Comparison of ENCODE assay signal across 20 cellular contexts in the genomic region with DNA sequence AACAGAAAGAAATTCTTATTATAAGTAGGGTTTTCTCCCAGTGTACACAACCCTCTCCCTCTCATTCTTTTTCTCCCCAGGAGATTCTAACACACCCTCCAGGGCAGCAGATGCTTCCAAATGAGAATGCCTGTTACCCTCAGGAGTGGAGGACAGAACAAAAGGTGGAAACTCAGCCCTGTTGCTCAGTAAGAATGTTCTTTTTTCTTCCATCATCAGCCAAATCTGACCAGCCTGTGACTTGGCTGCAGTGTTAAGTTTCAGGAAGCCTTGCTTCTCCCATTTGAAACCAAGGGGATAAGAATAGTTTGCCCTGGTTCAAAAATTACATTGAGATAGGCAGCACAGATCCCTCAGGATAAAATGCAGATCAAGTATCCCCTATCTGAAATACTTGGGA.
DNase-seq lines count a peak whose midpoint lies in the region; ATAC-seq and TF ChIP-seq lines count a peak whose summit lies in the region.
"Had no signal": no experiment of that assay in that cellular context is flagged by ENCODE, and none has a peak within 500 bp of the region (broad histone marks: within the 10 kb centered on the region; RNA-seq: fewer than 3 reads in every experiment).

No MANE protein-coding gene starts in this region.

- no peak overlapping the region for H3K4me3 Mint-ChIP-seq in WTC11

- peaks cover 13% of the 10 kb centered on the region for H3K4me1 Mint-ChIP-seq in WTC11

- H3K36me3 Mint-ChIP-seq in WTC11, result no peaks in the 10 kb centered on the region

- TF ChIP-seq CTCF in left ventricle myocardium inferior (IDR thresholded peaks at IDR 0.05; ENCODE audit: borderline replicate concordance) (no peak), WTC11 (IDR thresholded peaks at IDR 0.05) (no peak), fibroblast of the aortic adventitia (IDR thresholded peaks at IDR 0.05; ENCODE audit: insufficient read depth, low read length) (no peak)

- 0 out of 2 replicates have a peak overlapping the region, but pooled peaks have one; percentile 72 for H3K27ac Mint-ChIP-seq in WTC11

- H3K27me3 ChIP-seq in left ventricle myocardium inferior (ENCODE audit: low read depth), result no peaks in the 10 kb centered on the region

- intact Hi-C loops in left ventricle myocardium inferior (cut with micrococcal nuclease) (no loop called here), Right ventricle myocardium inferior (cut with DNase I) (no loop called here), posterior vena cava (cut with DNase I) (no loop called here)

- H3K4me3 ChIP-seq in left ventricle myocardium inferior, result no peak overlapping the region
- H3K4me3 ChIP-seq in fibroblast of the aortic adventitia (ENCODE audit: low read depth, low read length), result no peak overlapping the region

- H3K27me3 Mint-ChIP-seq in WTC11 (ENCODE audit: low read depth), result no peaks in the 10 kb centered on the region; the same call in none of the 2 replicates

- in situ Hi-C loops in KBM-7 (cut with MboI; ENCODE audit: low pct_unique_long_range_greater_than_20kb, low sequenced_read_pairs), result no loop called here

- POLR2A ChIA-PET in WTC11 (lab: Charles Lee), result no interaction called here

- no peak for ATAC-seq in Right ventricle myocardium inferior
- ATAC-seq in WTC11, result no peak

- no peaks in the 10 kb centered on the region for H3K9me3 ChIP-seq in left ventricle myocardium inferior (replicated peaks)

- no peaks in the 10 kb centered on the region for H3K36me3 ChIP-seq in left ventricle myocardium inferior

- CTCF ChIA-PET in WTC11 (lab: Charles Lee), result no interaction called here

- H3K4me1 ChIP-seq in left ventricle myocardium inferior, result peaks cover 14% of the 10 kb centered on the region

- H3K27ac ChIP-seq in left ventricle myocardium inferior (replicated peaks), result peak overlapping the region; percentile 20
- H3K27ac ChIP-seq: C4-2B had no signal

- no peak for DNase-seq in left ventricle myocardium inferior
- no peak for DNase-seq in Right ventricle myocardium inferior (ENCODE audit: missing footprints)
- DNase-seq in WTC11 (ENCODE audit: low spot score), result no peak
- DNase-seq in fibroblast of the aortic adventitia (ENCODE audit: low read depth), result peak; percentile 4
- no peak for DNase-seq in DMS153 treated with DMSO at 0.1 percent for 48 hours (lab: John Stamatoyannopoulos, UW; ENCODE audit: unreplicated experiment)
- no peak for DNase-seq in ureter (ENCODE audit: low spot score)
- DNase-seq in KBM-7, result no peak
- DNase-seq in posterior vena cava (ENCODE audit: low spot score), result no peak
- DNase-seq: EL; IMR-90; Kasumi-1; MM.1S; NCI-H1105; NCI-H187 treated with DMSO at 0.1 percent for 48 hours; NCI-H2227 treated with DMSO at 0.1 percent for 48 hours; NCI-H526; NK-92 treated with Interleukin-12 subunit alpha and Interleukin-12 subunit beta, amount 100 ng/mL, for 24 hours; OCI-M1; RPMI8226 had no signal

- peaks cover 11% of the 10 kb centered on the region for H3K9me3 Mint-ChIP-seq in WTC11

TF ChIP-seq in WTC11, 78 proteins besides CTCF, POLR2A, EP300 and RAD21 (continues in another document):
- TF ChIP-seq NFATC4 (CRISPR knock-in tag; IDR thresholded peaks at IDR 0.05) (no peak), FOXP1 (CRISPR knock-in tag; IDR thresholded peaks at IDR 0.05; ENCODE audit: borderline replicate concordance) (no peak), ZNF671 (CRISPR knock-in tag; IDR thresholded peaks at IDR 0.05) (no peak), ZNF121 (CRISPR knock-in tag; IDR thresholded peaks at IDR 0.05) (no peak), CREB1 (CRISPR knock-in tag; IDR thresholded peaks at IDR 0.05) (no peak), SP1 (CRISPR knock-in tag; conservative IDR thresholded peaks at IDR 0.05) (no peak), OVOL2 (CRISPR knock-in tag; IDR thresholded peaks at IDR 0.05; ENCODE audit: borderline replicate concordance) (no peak), MXD4 (CRISPR knock-in tag; IDR thresholded peaks at IDR 0.05; ENCODE audit: borderline replicate concordance) (no peak), ELF4 (CRISPR knock-in tag; IDR thresholded peaks at IDR 0.05; ENCODE audit: low read depth) (no peak), SMAD4 (CRISPR knock-in tag; IDR thresholded peaks at IDR 0.05) (no peak), ZNF263 (CRISPR knock-in tag; IDR thresholded peaks at IDR 0.05; ENCODE audit: low read depth) (no peak), FOXK1 (CRISPR knock-in tag; IDR thresholded peaks at IDR 0.05) (no peak), NFYB (CRISPR knock-in tag; conservative IDR thresholded peaks at IDR 0.05; ENCODE audit: low read depth) (no peak)
- TF ChIP-seq, protein P1, sequence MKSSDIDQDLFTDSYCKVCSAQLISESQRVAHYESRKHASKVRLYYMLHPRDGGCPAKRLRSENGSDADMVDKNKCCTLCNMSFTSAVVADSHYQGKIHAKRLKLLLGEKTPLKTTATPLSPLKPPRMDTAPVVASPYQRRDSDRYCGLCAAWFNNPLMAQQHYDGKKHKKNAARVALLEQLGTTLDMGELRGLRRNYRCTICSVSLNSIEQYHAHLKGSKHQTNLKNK (CRISPR knock-in tag; IDR thresholded peaks at IDR 0.05), result no peak
- TF ChIP-seq, protein P2, sequence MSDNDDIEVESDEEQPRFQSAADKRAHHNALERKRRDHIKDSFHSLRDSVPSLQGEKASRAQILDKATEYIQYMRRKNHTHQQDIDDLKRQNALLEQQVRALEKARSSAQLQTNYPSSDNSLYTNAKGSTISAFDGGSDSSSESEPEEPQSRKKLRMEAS (CRISPR knock-in tag; IDR thresholded peaks at IDR 0.05), result no peak
- TF ChIP-seq, protein P3, sequence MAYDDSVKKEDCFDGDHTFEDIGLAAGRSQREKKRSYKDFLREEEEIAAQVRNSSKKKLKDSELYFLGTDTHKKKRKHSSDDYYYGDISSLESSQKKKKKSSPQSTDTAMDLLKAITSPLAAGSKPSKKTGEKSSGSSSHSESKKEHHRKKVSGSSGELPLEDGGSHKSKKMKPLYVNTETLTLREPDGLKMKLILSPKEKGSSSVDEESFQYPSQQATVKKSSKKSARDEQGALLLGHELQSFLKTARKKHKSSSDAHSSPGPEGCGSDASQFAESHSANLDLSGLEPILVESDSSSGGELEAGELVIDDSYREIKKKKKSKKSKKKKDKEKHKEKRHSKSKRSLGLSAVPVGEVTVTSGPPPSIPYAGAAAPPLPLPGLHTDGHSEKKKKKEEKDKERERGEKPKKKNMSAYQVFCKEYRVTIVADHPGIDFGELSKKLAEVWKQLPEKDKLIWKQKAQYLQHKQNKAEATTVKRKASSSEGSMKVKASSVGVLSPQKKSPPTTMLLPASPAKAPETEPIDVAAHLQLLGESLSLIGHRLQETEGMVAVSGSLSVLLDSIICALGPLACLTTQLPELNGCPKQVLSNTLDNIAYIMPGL (CRISPR knock-in tag; IDR thresholded peaks at IDR 0.05), result no peak
- TF ChIP-seq, protein P4, sequence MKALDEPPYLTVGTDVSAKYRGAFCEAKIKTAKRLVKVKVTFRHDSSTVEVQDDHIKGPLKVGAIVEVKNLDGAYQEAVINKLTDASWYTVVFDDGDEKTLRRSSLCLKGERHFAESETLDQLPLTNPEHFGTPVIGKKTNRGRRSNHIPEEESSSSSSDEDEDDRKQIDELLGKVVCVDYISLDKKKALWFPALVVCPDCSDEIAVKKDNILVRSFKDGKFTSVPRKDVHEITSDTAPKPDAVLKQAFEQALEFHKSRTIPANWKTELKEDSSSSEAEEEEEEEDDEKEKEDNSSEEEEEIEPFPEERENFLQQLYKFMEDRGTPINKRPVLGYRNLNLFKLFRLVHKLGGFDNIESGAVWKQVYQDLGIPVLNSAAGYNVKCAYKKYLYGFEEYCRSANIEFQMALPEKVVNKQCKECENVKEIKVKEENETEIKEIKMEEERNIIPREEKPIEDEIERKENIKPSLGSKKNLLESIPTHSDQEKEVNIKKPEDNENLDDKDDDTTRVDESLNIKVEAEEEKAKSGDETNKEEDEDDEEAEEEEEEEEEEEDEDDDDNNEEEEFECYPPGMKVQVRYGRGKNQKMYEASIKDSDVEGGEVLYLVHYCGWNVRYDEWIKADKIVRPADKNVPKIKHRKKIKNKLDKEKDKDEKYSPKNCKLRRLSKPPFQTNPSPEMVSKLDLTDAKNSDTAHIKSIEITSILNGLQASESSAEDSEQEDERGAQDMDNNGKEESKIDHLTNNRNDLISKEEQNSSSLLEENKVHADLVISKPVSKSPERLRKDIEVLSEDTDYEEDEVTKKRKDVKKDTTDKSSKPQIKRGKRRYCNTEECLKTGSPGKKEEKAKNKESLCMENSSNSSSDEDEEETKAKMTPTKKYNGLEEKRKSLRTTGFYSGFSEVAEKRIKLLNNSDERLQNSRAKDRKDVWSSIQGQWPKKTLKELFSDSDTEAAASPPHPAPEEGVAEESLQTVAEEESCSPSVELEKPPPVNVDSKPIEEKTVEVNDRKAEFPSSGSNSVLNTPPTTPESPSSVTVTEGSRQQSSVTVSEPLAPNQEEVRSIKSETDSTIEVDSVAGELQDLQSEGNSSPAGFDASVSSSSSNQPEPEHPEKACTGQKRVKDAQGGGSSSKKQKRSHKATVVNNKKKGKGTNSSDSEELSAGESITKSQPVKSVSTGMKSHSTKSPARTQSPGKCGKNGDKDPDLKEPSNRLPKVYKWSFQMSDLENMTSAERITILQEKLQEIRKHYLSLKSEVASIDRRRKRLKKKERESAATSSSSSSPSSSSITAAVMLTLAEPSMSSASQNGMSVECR (CRISPR knock-in tag; IDR thresholded peaks at IDR 0.05; ENCODE audit: borderline replicate concordance), result no peak
- TF ChIP-seq, protein P5, sequence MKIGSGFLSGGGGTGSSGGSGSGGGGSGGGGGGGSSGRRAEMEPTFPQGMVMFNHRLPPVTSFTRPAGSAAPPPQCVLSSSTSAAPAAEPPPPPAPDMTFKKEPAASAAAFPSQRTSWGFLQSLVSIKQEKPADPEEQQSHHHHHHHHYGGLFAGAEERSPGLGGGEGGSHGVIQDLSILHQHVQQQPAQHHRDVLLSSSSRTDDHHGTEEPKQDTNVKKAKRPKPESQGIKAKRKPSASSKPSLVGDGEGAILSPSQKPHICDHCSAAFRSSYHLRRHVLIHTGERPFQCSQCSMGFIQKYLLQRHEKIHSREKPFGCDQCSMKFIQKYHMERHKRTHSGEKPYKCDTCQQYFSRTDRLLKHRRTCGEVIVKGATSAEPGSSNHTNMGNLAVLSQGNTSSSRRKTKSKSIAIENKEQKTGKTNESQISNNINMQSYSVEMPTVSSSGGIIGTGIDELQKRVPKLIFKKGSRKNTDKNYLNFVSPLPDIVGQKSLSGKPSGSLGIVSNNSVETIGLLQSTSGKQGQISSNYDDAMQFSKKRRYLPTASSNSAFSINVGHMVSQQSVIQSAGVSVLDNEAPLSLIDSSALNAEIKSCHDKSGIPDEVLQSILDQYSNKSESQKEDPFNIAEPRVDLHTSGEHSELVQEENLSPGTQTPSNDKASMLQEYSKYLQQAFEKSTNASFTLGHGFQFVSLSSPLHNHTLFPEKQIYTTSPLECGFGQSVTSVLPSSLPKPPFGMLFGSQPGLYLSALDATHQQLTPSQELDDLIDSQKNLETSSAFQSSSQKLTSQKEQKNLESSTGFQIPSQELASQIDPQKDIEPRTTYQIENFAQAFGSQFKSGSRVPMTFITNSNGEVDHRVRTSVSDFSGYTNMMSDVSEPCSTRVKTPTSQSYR (CRISPR knock-in tag; IDR thresholded peaks at IDR 0.05), result no peak
